8 cellular contexts compared by ENCODE assay signal in the genomic region with DNA sequence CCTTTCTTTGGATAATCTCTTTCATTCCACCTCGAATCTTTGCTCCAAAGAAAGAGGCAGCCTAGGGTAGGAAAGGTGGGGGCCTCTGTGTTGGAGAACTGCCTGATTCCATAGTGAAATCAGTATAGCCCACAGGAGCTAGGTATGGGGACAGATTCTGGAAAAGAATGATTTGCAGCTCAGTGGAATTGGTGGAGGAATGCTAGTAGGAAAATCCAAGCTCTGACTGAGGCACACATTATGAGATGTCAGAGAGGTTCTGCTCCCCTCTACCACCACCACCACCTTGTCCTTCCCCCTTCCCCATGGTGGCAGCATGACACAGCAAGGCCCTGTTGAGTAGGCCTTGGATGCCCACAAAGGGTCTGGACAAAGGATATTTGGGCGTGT. TPM values are rescaled to one million over a fixed set of nuclear protein-coding genes. Genes with fewer than 3 reads are reported as not detected.
DNase-seq lines count a peak whose midpoint lies in the region; ATAC-seq lines count a peak whose summit lies in the region.

No MANE protein-coding gene starts in this region.

- peaks cover 41% of the 10 kb centered on the region for H3K4me1 Mint-ChIP-seq in activated naive CD8-positive, alpha-beta T cell treated with anti-CD3 and anti-CD28 coated beads for 36 hours
- H3K4me1 Mint-ChIP-seq in naive B cell = peaks cover 37 to 50% (median 38%) of the 10 kb centered on the region in 3 donors

- DNase-seq in COR-L47 (lab: John Stamatoyannopoulos, UW) = peak; percentile 42
- no peak for DNase-seq in Jurkat, Clone E6-1 (ENCODE audit: low read depth, low spot score)
- DNase-seq in activated naive CD8-positive, alpha-beta T cell treated with anti-CD3 and anti-CD28 coated beads for 36 hours = no peak
- DNase-seq in naive B cell = no peak
- no peak for DNase-seq in middle frontal gyrus (ENCODE audit: extremely low spot score, low spot score)

- peaks cover 31% of the 10 kb centered on the region for H3K36me3 Mint-ChIP-seq in activated naive CD8-positive, alpha-beta T cell treated with anti-CD3 and anti-CD28 coated beads for 36 hours
- H3K36me3 Mint-ChIP-seq in naive B cell = peaks cover 0 to 28% of the 10 kb centered on the region in 2 donors

- H3K27ac Mint-ChIP-seq in activated naive CD8-positive, alpha-beta T cell treated with anti-CD3 and anti-CD28 coated beads for 36 hours = no peak overlapping the region
- H3K27ac Mint-ChIP-seq in naive B cell = peak overlapping the region in 3 of 6 donors; percentile 18 to 99 (median 27)

- H3K4me3 ChIP-seq in Jurkat, Clone E6-1 (ENCODE audit: low read length) = peak overlapping the region; percentile 98

- no peaks in the 10 kb centered on the region for H3K9me3 Mint-ChIP-seq in activated naive CD8-positive, alpha-beta T cell treated with anti-CD3 and anti-CD28 coated beads for 36 hours
- H3K9me3 Mint-ChIP-seq in naive B cell = no peaks in the 10 kb centered on the region

- ATAC-seq in naive B cell (ENCODE audit: low read depth in 2 of 2) (no peak), GM21526 (IDR thresholded peaks at IDR 0.05; ENCODE audit: low FRiP score, unreplicated experiment) (no peak), GM19467 (IDR thresholded peaks at IDR 0.05; ENCODE audit: unreplicated experiment) (no peak), GM19452 (IDR thresholded peaks at IDR 0.05; ENCODE audit: unreplicated experiment) (no peak)

- H3K27me3 Mint-ChIP-seq in activated naive CD8-positive, alpha-beta T cell treated with anti-CD3 and anti-CD28 coated beads for 36 hours = no peaks in the 10 kb centered on the region
- no peaks in the 10 kb centered on the region for H3K27me3 Mint-ChIP-seq in naive B cell

- peak overlapping the region; percentile 96 for H3K4me3 Mint-ChIP-seq in activated naive CD8-positive, alpha-beta T cell treated with anti-CD3 and anti-CD28 coated beads for 36 hours
- peak overlapping the region in 7 of 8 donors; percentile 87 to 98 (median 97) for H3K4me3 Mint-ChIP-seq in naive B cell

RNA-seq across cellular contexts. Expression of gene MLLT11, which starts 0.8 kb away (rescaled TPM):
- polyA plus RNA-seq in Jurkat, Clone E6-1 (2012; ENCODE audit: insufficient read depth, insufficient read length) = 22.3 TPM
- total RNA-seq in activated naive CD8-positive, alpha-beta T cell treated with anti-CD3 and anti-CD28 coated beads for 36 hours = 1 to 10 TPM; 4.9 to 5.0 TPM
- 1 to 10 TPM in 5 of 6 donors, under 1 TPM in 1; 0.82 to 3.1 (median 2.5) TPM for polyA plus RNA-seq in naive B cell (ENCODE audit: low read depth in 6 of 6)

RNA-seq across cellular contexts. Expression of gene CDC42SE1, which starts 1.6 kb away (rescaled TPM):
- 99.2 TPM for polyA plus RNA-seq in Jurkat, Clone E6-1 (2012; ENCODE audit: insufficient read depth, insufficient read length)
- total RNA-seq in activated naive CD8-positive, alpha-beta T cell treated with anti-CD3 and anti-CD28 coated beads for 36 hours = 100 to 1,000 TPM; 128 TPM
- 100 to 1,000 TPM in 5 of 6 donors, 10 to 100 TPM in 1; 98.9 to 152 (median 119) TPM for polyA plus RNA-seq in naive B cell (ENCODE audit: low read depth in 6 of 6)

RNA-seq across cellular contexts. Expression of gene GABPB2, which starts 9.6 kb away (rescaled TPM):
- polyA plus RNA-seq in Jurkat, Clone E6-1 (2012; ENCODE audit: insufficient read depth, insufficient read length) = 12.2 TPM
- total RNA-seq in activated naive CD8-positive, alpha-beta T cell treated with anti-CD3 and anti-CD28 coated beads for 36 hours = 10 to 100 TPM; 17.9 to 19.1 TPM
- 1 to 10 TPM; 2.4 to 9.2 (median 4.8) TPM for polyA plus RNA-seq in naive B cell (ENCODE audit: low read depth in 6 of 6)

RNA-seq across cellular contexts. Expression of gene C1orf56, which starts 13.5 kb away (rescaled TPM):
- 0.92 TPM for polyA plus RNA-seq in Jurkat, Clone E6-1 (2012; ENCODE audit: insufficient read depth, insufficient read length)
- 1 to 10 TPM; 1.1 to 1.2 TPM for total RNA-seq in activated naive CD8-positive, alpha-beta T cell treated with anti-CD3 and anti-CD28 coated beads for 36 hours
- 10 to 100 TPM in 1 of 6 donors, 1 to 10 TPM in 5; 1.3 to 10.7 (median 8.2) TPM for polyA plus RNA-seq in naive B cell (ENCODE audit: low read depth in 6 of 6)

RNA-seq across cellular contexts. Expression of gene BNIPL, which starts 24.6 kb away (rescaled TPM):
- 1.1 TPM for polyA plus RNA-seq in Jurkat, Clone E6-1 (2012; ENCODE audit: insufficient read depth, insufficient read length)
- under 1 TPM; 0.52 to 0.54 TPM for total RNA-seq in activated naive CD8-positive, alpha-beta T cell treated with anti-CD3 and anti-CD28 coated beads for 36 hours
- polyA plus RNA-seq in naive B cell (ENCODE audit: low read depth in 6 of 6) = under 1 TPM in 1 of 6 donors, not detected in 5; 0.19 TPM
